In the genomic region with DNA sequence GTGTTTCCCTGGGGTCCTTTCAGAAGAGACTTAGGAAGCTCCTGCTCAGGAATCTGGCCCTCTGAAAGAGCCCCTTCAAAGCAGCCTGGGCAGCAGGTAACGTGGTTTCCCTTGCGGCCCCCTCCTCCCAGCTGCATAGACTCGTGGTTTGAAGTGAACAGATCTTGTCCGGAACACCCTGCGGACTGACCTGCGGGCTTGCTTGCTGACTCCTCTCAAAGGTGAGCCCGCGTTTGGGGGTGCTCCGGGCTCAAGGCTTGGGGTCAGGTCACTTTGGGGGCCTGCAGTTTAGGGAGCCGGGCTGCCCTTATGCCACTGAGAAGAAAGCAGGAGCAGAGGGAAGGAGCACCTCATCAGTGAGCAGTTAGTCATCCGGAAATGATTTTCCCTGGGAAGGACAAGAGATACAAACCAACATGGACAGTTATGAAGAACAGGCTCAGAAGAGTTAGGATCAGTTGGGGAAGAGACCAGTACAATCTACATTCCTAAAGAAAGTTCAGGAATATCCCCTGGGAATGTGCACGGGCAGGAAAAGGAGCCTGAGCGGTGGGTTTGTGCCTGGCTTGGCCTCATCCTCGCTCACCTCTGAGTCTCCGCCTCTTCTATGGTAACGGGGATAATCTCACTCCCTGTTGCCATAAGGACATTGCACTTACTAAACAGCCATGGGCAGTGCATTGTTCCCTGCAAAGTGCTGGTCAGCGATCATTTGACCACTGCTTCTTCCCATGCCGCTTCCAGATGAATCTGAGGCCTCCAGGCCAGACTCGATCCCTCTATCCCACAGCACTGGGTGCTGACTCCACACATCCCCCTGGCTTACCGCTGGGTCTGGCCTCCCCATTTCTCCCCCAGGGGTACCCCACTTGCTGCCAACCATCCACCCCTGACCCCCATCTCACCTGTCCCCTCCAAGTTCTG, we compare ENCODE assay signal across 13 cellular contexts. TPM values are rescaled to one million over a fixed set of nuclear protein-coding genes. Genes with fewer than 3 reads are reported as not detected.
DNase-seq lines count a peak whose midpoint lies in the region; ATAC-seq, FAIRE-seq and TF ChIP-seq lines count a peak whose summit lies in the region.
"Had no signal": no experiment of that assay in that cellular context is flagged by ENCODE, and none has a peak within 500 bp of the region (broad histone marks: within the 10 kb centered on the region; RNA-seq: fewer than 3 reads in every experiment).

No MANE protein-coding gene starts in this region.

- intact Hi-C loops in CD4-positive, alpha-beta memory T cell (cut with micrococcal nuclease) = no loop called here
- intact Hi-C loops in IMR-90 (cut with micrococcal nuclease) = no loop called here
- intact Hi-C loops in posterior vena cava (cut with DNase I) = loop anchor here in 1 of 2 donors (10.0 kb wide), 1 partner anchor 62 kb away; no protein-coding TSS in a partner anchor

- H3K23ac ChIP-seq in IMR-90 (ENCODE audit: low read depth, low read length) = 0 out of 2 replicates have a peak overlapping the region, but pooled peaks have one; percentile 48
- H3K23ac ChIP-seq in H1 (ENCODE audit: insufficient read length) = no peak overlapping the region

- no peak for DNase-seq in CD4-positive, alpha-beta memory T cell
- DNase-seq in IMR-90 = no peak
- no peak for DNase-seq in H1 (ENCODE audit: low read depth in 1 of 2, low spot score in 2 of 2)
- peak; percentile 58 for DNase-seq in posterior vena cava (ENCODE audit: low spot score)
- DNase-seq in NCI-H2196 (lab: John Stamatoyannopoulos, UW; ENCODE audit: unreplicated experiment) = no peak
- no peak for DNase-seq in UCSD-AML1 (lab: John Stamatoyannopoulos, UW; ENCODE audit: unreplicated experiment)
- DNase-seq in H54 (ENCODE audit: insufficient read length, low spot score) = no peak
- DNase-seq: activated B cell treated with CpG ODN at 0.5 μM for 24 hours; activated naive CD8-positive, alpha-beta T cell treated with anti-CD3 and anti-CD28 coated beads, Interleukin-2, amount 10 ng/mL, durations not matched to agents 7 days and 5 days; naive B cell; stimulated activated CD4-positive, alpha-beta T cell treated with anti-CD3 and anti-CD28 coated beads, Interleukin-15, amount 100 ng/mL, for 24 hours; stimulated activated naive CD8-positive, alpha-beta T cell treated with anti-CD3 and anti-CD28 coated beads, Interleukin-15, amount 100 ng/mL, for 72 hours had no signal

- TF ChIP-seq EP300 in H1 (IDR thresholded peaks at IDR 0.05; ENCODE audit: borderline replicate concordance in 1 of 2, low read depth in 2 of 2, low read length in 2 of 2) = no peak

- H2AK9ac ChIP-seq in IMR-90 (replicated peaks; ENCODE audit: low read depth, low read length, poor library complexity) = peak overlapping the region; percentile 73

- H3K79me1 ChIP-seq in IMR-90 (ENCODE audit: low read depth in 1 of 2, low read length in 2 of 2) (peaks cover 16 to 65% of the 10 kb centered on the region in 2 experiments), H1 (ENCODE audit: low read depth, low read length) (peaks cover 9% of the 10 kb centered on the region)

- peak overlapping the region; percentile 82 for H3K4ac ChIP-seq in IMR-90 (ENCODE audit: low read depth, low read length)
- no peak overlapping the region for H3K4ac ChIP-seq in H1 (replicated peaks; ENCODE audit: insufficient read length, low read depth, low read length)

- peak overlapping the region; percentile 40 to 92 (median 81) for H3K27ac Mint-ChIP-seq in CD4-positive, alpha-beta memory T cell
- H3K27ac Mint-ChIP-seq: activated B cell treated with CpG ODN at 0.5 μM for 24 hours; activated naive CD8-positive, alpha-beta T cell treated with anti-CD3 and anti-CD28 coated beads, Interleukin-2, amount 10 ng/mL, durations not matched to agents 7 days and 5 days; naive B cell; stimulated activated naive CD8-positive, alpha-beta T cell treated with anti-CD3 and anti-CD28 coated beads, Interleukin-15, amount 100 ng/mL, for 72 hours had no signal

- peak overlapping the region; percentile 51; the same call in 1 of the 3 replicates for H2BK15ac ChIP-seq in IMR-90 (ENCODE audit: low read depth, low read length)
- H2BK15ac ChIP-seq in H1 (ENCODE audit: low read length) = no peak overlapping the region

- H3K4me1 Mint-ChIP-seq in CD4-positive, alpha-beta memory T cell = peaks cover 39 to 80% (median 54%) of the 10 kb centered on the region in 4 donors

- H2AK5ac ChIP-seq in IMR-90 (ENCODE audit: low read depth, low read length) (peak overlapping the region; percentile 70), H1 (ENCODE audit: low read depth, low read length) (no peak overlapping the region)

- H3K9ac ChIP-seq in IMR-90 (ENCODE audit: low read depth, low read length) (no peak overlapping the region), H1 (replicated peaks in 1 of 4; ENCODE audit: extremely low read depth in 1 of 4, low read depth in 3 of 4, low read length in 3 of 4) (no peak overlapping the region)

- peaks cover 68% of the 10 kb centered on the region for H3K4me1 ChIP-seq in CD4-positive, alpha-beta memory T cell (ENCODE audit: insufficient read depth, low read length)
- H3K4me1 ChIP-seq in IMR-90 (ENCODE audit: control insufficient read depth, insufficient read depth, low read length) = peaks cover 49% of the 10 kb centered on the region
- H3K4me1 ChIP-seq in H1 (replicated peaks in 1 of 4; ENCODE audit: control insufficient read depth in 3 of 4, insufficient read depth in 4 of 4, low read length in 3 of 4) = peaks cover 8 to 30% (median 23%) of the 10 kb centered on the region in 4 experiments

- no peaks in the 10 kb centered on the region; the same call in 1 of the 2 replicates for H3K23me2 ChIP-seq in H1 (ENCODE audit: low read depth, low read length)

- H3K56ac ChIP-seq in IMR-90 (ENCODE audit: extremely low read depth, insufficient read depth, low read length) (no peak overlapping the region), H1 (replicated peaks; ENCODE audit: insufficient read length, low read depth, low read length) (no peak overlapping the region)

- H2BK20ac ChIP-seq in IMR-90 (ENCODE audit: low read depth, low read length) (peak overlapping the region; percentile 49), H1 (ENCODE audit: low read length) (no peak overlapping the region)

- no TSS peak for BruUV-seq in IMR-90 (replicated peaks; lab: Mats Ljungman, UMichigan)

- no peaks in the 10 kb centered on the region for H3K27me3 ChIP-seq in CD4-positive, alpha-beta memory T cell (ENCODE audit: insufficient read depth, low read length)
- H3K27me3 ChIP-seq in IMR-90 (ENCODE audit: control insufficient read depth, insufficient read depth, low read length) = no peaks in the 10 kb centered on the region
- no peaks in the 10 kb centered on the region for H3K27me3 ChIP-seq in H1 (replicated peaks in 1 of 4; ENCODE audit: control insufficient read depth in 3 of 4, extremely low read depth in 1 of 4, insufficient read depth in 3 of 4, low read length in 3 of 4)

- H3K36me3 ChIP-seq in CD4-positive, alpha-beta memory T cell (ENCODE audit: insufficient read depth, low read length) = no peaks in the 10 kb centered on the region
- no peaks in the 10 kb centered on the region; the same call in 1 of the 2 replicates for H3K36me3 ChIP-seq in IMR-90 (ENCODE audit: control insufficient read depth, insufficient read depth, low read length)
- peaks cover 0 to 4% (median 0%) of the 10 kb centered on the region in 4 experiments; a peak in 2 of 8 replicates for H3K36me3 ChIP-seq in H1 (ENCODE audit: control insufficient read depth in 2 of 4, insufficient read depth in 4 of 4, low read length in 3 of 4)

- H3K36me3 Mint-ChIP-seq in CD4-positive, alpha-beta memory T cell = no peaks in the 10 kb centered on the region

- H2BK120ac ChIP-seq in IMR-90 (ENCODE audit: low read depth, low read length) (peak overlapping the region; percentile 66; the same call in 1 of the 2 replicates), H1 (replicated peaks; ENCODE audit: low read depth, low read length) (no peak overlapping the region)

- peaks cover 0 to 13% of the 10 kb centered on the region in 2 experiments; a peak in 1 of 4 replicates for H3K79me2 ChIP-seq in H1 (ENCODE audit: control insufficient read depth in 1 of 2, insufficient read depth in 2 of 2, low read length in 2 of 2)

- H2BK12ac ChIP-seq in H1 (ENCODE audit: low read depth, low read length) = no peak overlapping the region

- H3K27ac ChIP-seq in CD4-positive, alpha-beta memory T cell (ENCODE audit: low read depth, low read length) = peak overlapping the region; percentile 15
- H3K27ac ChIP-seq in IMR-90 (ENCODE audit: insufficient read depth, low read length) (peak overlapping the region; percentile 59; the same call in 1 of the 2 replicates), H1 (ENCODE audit: low read depth, low read length) (0 out of 2 replicates have a peak overlapping the region, but pooled peaks have one; percentile 4)

- TF ChIP-seq CTCF in IMR-90 (conservative IDR thresholded peaks at IDR 0.05; ENCODE audit: low read depth, low read length) = no peak
- no peak for TF ChIP-seq CTCF in H1 (IDR thresholded peaks at IDR 0.05; ENCODE audit: control extremely low read depth in 1 of 3, insufficient read depth in 1 of 3, low read depth in 1 of 3, low read length in 3 of 3)

- H4K91ac ChIP-seq in IMR-90 (ENCODE audit: insufficient read depth, low read depth, low read length) (no peak overlapping the region), H1 (replicated peaks; ENCODE audit: insufficient read length, low read length) (no peak overlapping the region)

- H4K20me1 ChIP-seq in IMR-90 (ENCODE audit: insufficient read depth, low read length) (peaks cover 7% of the 10 kb centered on the region), H1 (replicated peaks in 1 of 2; ENCODE audit: control insufficient read depth in 1 of 2, insufficient read depth in 2 of 2, low read length in 2 of 2) (peaks cover 3 to 9% of the 10 kb centered on the region in 2 experiments)

- peak overlapping the region; percentile 47 for H2AFZ ChIP-seq in IMR-90 (replicated peaks; ENCODE audit: low read length, poor library complexity)
- H2AFZ ChIP-seq in H1 (ENCODE audit: low read length) = no peak overlapping the region

- in situ Hi-C loops in IMR-90 (cut with MboI; ENCODE audit: low sequenced_read_pairs) = loop anchor here (5.0 kb wide), 1 partner anchor 104 kb away; no protein-coding TSS in a partner anchor

- TF ChIP-seq POLR2A in IMR-90 (IDR thresholded peaks at IDR 0.05; ENCODE audit: low read depth, low read length) (no peak), H1 (IDR thresholded peaks at IDR 0.05; ENCODE audit: control extremely low read depth in 1 of 2, low read depth in 2 of 2, low read length in 2 of 2) (no peak), H54 (IDR thresholded peaks at IDR 0.05; ENCODE audit: low read depth, low read length) (no peak)

- H3K9me3 Mint-ChIP-seq in CD4-positive, alpha-beta memory T cell = peaks cover 0 to 3% (median 0%) of the 10 kb centered on the region in 8 donors

- H3K18ac ChIP-seq in IMR-90 (ENCODE audit: low read depth, low read length) = peak overlapping the region; percentile 52; the same call in 1 of the 2 replicates
- H3K18ac ChIP-seq in H1 (ENCODE audit: extremely low read depth, low read length) = no peak overlapping the region

- TF ChIP-seq RAD21 in IMR-90 (IDR thresholded peaks at IDR 0.05; ENCODE audit: low read length) = no peak
- no peak for TF ChIP-seq RAD21 in H1 (IDR thresholded peaks at IDR 0.05 in 1 of 2, conservative IDR thresholded peaks at IDR 0.05 in 1 of 2; ENCODE audit: low read depth in 2 of 2, low read length in 2 of 2)

- FAIRE-seq in H1 (lab: Jason Lieb, UNC) (no peak), H54 (lab: Jason Lieb, UNC) (no peak)

- H3K27me3 Mint-ChIP-seq in CD4-positive, alpha-beta memory T cell = peaks cover 0 to 1% of the 10 kb centered on the region in 2 donors
- H3K27me3 Mint-ChIP-seq: activated naive CD8-positive, alpha-beta T cell treated with anti-CD3 and anti-CD28 coated beads, Interleukin-2, amount 10 ng/mL, durations not matched to agents 7 days and 5 days had no signal

- ATAC-seq in IMR-90 (ENCODE audit: low read depth) (no peak), GM18873 (IDR thresholded peaks at IDR 0.05; ENCODE audit: low FRiP score, unreplicated experiment) (no peak)
- ATAC-seq: stimulated activated naive CD8-positive, alpha-beta T cell treated with anti-CD3 and anti-CD28 coated beads, Interleukin-15, amount 100 ng/mL, for 72 hours had no signal

- no peaks in the 10 kb centered on the region for H3K9me3 ChIP-seq in CD4-positive, alpha-beta memory T cell (ENCODE audit: control insufficient read depth in 1 of 2, low read length in 2 of 2)
- no peaks in the 10 kb centered on the region for H3K9me3 ChIP-seq in IMR-90 (ENCODE audit: control insufficient read depth, insufficient read depth, low read length)
- no peaks in the 10 kb centered on the region for H3K9me3 ChIP-seq in H1 (ENCODE audit: insufficient read depth in 2 of 2, low read depth in 1 of 2, low read length in 1 of 2)

- H2BK5ac ChIP-seq in IMR-90 (ENCODE audit: low read depth, low read length, poor library complexity, severe bottlenecking) (peak overlapping the region; percentile 20), H1 (ENCODE audit: low read depth, low read length) (0 out of 2 replicates have a peak overlapping the region, but pooled peaks have one; percentile 12)

- CTCF ChIA-PET in CD4-positive, alpha-beta memory T cell (lab: Charles Lee; ENCODE audit: partially characterized antibody) = interaction anchor here (0.6 to 7.5 kb wide), 5 partner anchors 26 to 242 kb away, joined by 3 to 254 read pairs (median 6); partner anchors contain the start of gene ZNRF1
- CTCF ChIA-PET in IMR-90 (lab: Yijun Ruan, JAX) = no interaction called here
- CTCF ChIA-PET in H1 (lab: Charles Lee; ENCODE audit: partially characterized antibody) = interaction anchor here (1.0 to 16.3 kb wide), 5 partner anchors 17 to 397 kb away, joined by 3 to 171 read pairs (median 8); partner anchors contain the start of gene ZNRF1

- POLR2A ChIA-PET in CD4-positive, alpha-beta memory T cell (lab: Charles Lee; ENCODE audit: partially characterized antibody) = interaction anchor here (1.0 to 1.8 kb wide), 4 partner anchors 10 to 108 kb away, joined by 3 to 5 read pairs (median 3); partner anchors contain the start of gene ZNRF1
- POLR2A ChIA-PET in IMR-90 (lab: Charles Lee; ENCODE audit: unreplicated experiment) = interaction anchor here (0.6 kb wide), 1 partner anchor 18 kb away, joined by 6 read pairs; no protein-coding TSS in a partner anchor
- POLR2A ChIA-PET in H1 (lab: Charles Lee; ENCODE audit: partially characterized antibody) = interaction anchor here (1.8 to 6.0 kb wide), 5 partner anchors 8 to 16 kb away, joined by 4 to 42 read pairs (median 8); partner anchors contain the start of gene LDHD

- WGBS in IMR-90 (ENCODE audit: extremely low coverage in 2 of 2, insufficient read length in 1 of 2), 2 experiments = 95% methylated on average over 7 of the region's 20 CpGs; no CpG with 5 or more reads in 1 of the 2 experiments
- WGBS in H1 (ENCODE audit: extremely low coverage in 1 of 2, insufficient coverage in 1 of 2, insufficient read length in 1 of 2, insufficient replicate concordance in 2 of 2, low coverage in 1 of 2, low lambda C conversion rate in 2 of 2, missing lambda C conversion rate in 1 of 2), 2 experiments = 89% methylated on average over 20 of the region's 20 CpGs; no CpG with 5 or more reads in 1 of the 2 experiments

- H3K4me3 ChIP-seq in CD4-positive, alpha-beta memory T cell (ENCODE audit: low read length in 2 of 2) = no peak overlapping the region
- H3K4me3 ChIP-seq in IMR-90 (ENCODE audit: insufficient read depth, low read depth, low read length) (no peak overlapping the region), H1 (ENCODE audit: extremely low read depth in 1 of 4, insufficient read depth in 2 of 4, low read depth in 3 of 4, low read length in 4 of 4) (no peak overlapping the region)

- peak overlapping the region in 1 of 2 experiments; percentile 46; a peak in 1 of 4 replicates for H4K8ac ChIP-seq in IMR-90 (ENCODE audit: low read depth in 2 of 2, low read length in 2 of 2)
- H4K8ac ChIP-seq in H1 (ENCODE audit: extremely low read depth, insufficient read depth, low read length) = peak overlapping the region; percentile 75

- H3K14ac ChIP-seq in IMR-90 (replicated peaks; ENCODE audit: low read depth, low read length) (peak overlapping the region; percentile 65; the same call in 1 of the 2 replicates), H1 (ENCODE audit: insufficient read length) (no peak overlapping the region)

- H4K5ac ChIP-seq in IMR-90 (ENCODE audit: low read depth, low read length) = peak overlapping the region; percentile 27; the same call in 1 of the 2 replicates
- H4K5ac ChIP-seq in H1 (ENCODE audit: insufficient read length, low read depth, low read length) = no peak overlapping the region

- dilution Hi-C loops in IMR-90 (cut with HindIII; ENCODE audit: low sequenced_read_pairs, unreplicated experiment) = no loop called here

- H3K4me2 ChIP-seq in IMR-90 (ENCODE audit: low read depth, low read length) (peak overlapping the region; percentile 32; the same call in 1 of the 2 replicates), H1 (ENCODE audit: insufficient read depth in 1 of 2, low read depth in 2 of 2, low read length in 2 of 2) (no peak overlapping the region)

- peak overlapping the region in 6 of 8 donors; percentile 26 to 64 (median 45) for H3K4me3 Mint-ChIP-seq in CD4-positive, alpha-beta memory T cell
- H3K4me3 Mint-ChIP-seq: activated B cell treated with CpG ODN at 0.5 μM for 24 hours; activated naive CD8-positive, alpha-beta T cell treated with anti-CD3 and anti-CD28 coated beads, Interleukin-2, amount 10 ng/mL, durations not matched to agents 7 days and 5 days; naive B cell had no signal

- peaks cover 25% of the 10 kb centered on the region for H3K9me1 ChIP-seq in IMR-90 (ENCODE audit: insufficient read depth, low read length)

RNA-seq across cellular contexts. Expression of gene LDHD, which starts 10.0 kb away (rescaled TPM):
- total RNA-seq in CD4-positive, alpha-beta memory T cell = under 1 TPM; 0.17 to 0.20 TPM
- under 1 TPM in 1 of 2 donors, not detected in 1; 0.09 TPM for polyA plus RNA-seq in CD4-positive, alpha-beta memory T cell
- total RNA-seq in IMR-90 (2012; rRNA removed) (under 0.01 TPM in 1 of 2 replicates, not detected in the other), posterior vena cava (1 to 10 TPM in 1 of 2 donors, under 1 TPM in 1; 0.52 to 2.3 TPM)
- polyA plus RNA-seq in IMR-90 (2012; rRNA removed) (0.23 and 0.26 TPM in 2 replicates), H1 (2011; rRNA removed) (18.2 and 43.1 TPM in 2 replicates)
- 0.16 and 0.29 TPM in 2 replicates for polyA plus RNA-seq in IMR-90 (2012; cell fraction: cytosol; rRNA removed)
- 0.78 and 1.1 TPM in 2 replicates for polyA plus RNA-seq in IMR-90 (2012; cell fraction: nucleus; rRNA removed; ENCODE audit: low replicate concordance)
- 14.7 and 14.9 TPM in 2 replicates for total RNA-seq in H1 (2021; fragmentation: NEBNext Ultra II Directional; extraction: Animal tissue kit (Norgen Biotek cat#: 25700))
- polyA plus RNA-seq in H1 (2011; cell fraction: cytosol; rRNA removed) = 35.2 TPM
- 71.5 TPM for polyA plus RNA-seq in H1 (2011; cell fraction: nucleus; rRNA removed)
- polyA plus RNA-seq in H1 (2012, experiment 1 of 2) = 7.7 to 14.3 TPM (median 11.1 TPM) in 4 replicates
- 8.7 TPM for polyA plus RNA-seq in H1 (2012, experiment 2 of 2)
- polyA plus RNA-seq in H1 (2013, experiment 1 of 2) = 1.8 TPM
- polyA plus RNA-seq in H1 (2013, experiment 2 of 2) = 1.2 TPM
- polyA minus RNA-seq in H1 (2011; rRNA and poly(A)+ RNA removed) = 6.8 and 8.6 TPM in 2 replicates
- polyA minus RNA-seq in H1 (2011; cell fraction: cytosol; rRNA and poly(A)+ RNA removed) = 18.0 TPM
- 38.5 TPM for polyA minus RNA-seq in H1 (2011; cell fraction: nucleus; rRNA and poly(A)+ RNA removed)
- total RNA-seq: activated B cell treated with CpG ODN at 0.5 μM for 24 hours; activated naive CD8-positive, alpha-beta T cell treated with anti-CD3 and anti-CD28 coated beads, Interleukin-2, amount 10 ng/mL, durations not matched to agents 7 days and 5 days had no signal

RNA-seq across cellular contexts. Expression of gene ZFP1, which starts 41.7 kb away (rescaled TPM):
- total RNA-seq in CD4-positive, alpha-beta memory T cell = 10 to 100 TPM; 11.7 to 13.4 TPM
- polyA plus RNA-seq in CD4-positive, alpha-beta memory T cell = 10 to 100 TPM; 18.4 to 22.3 TPM
- total RNA-seq in IMR-90 (2012; rRNA removed) (16.0 and 16.9 TPM in 2 replicates), posterior vena cava (10 to 100 TPM in 1 of 2 donors, 1 to 10 TPM in 1; 9.1 to 10.2 TPM)
- polyA plus RNA-seq in IMR-90 (2012; rRNA removed) (3.7 and 3.8 TPM in 2 replicates), H1 (2011; rRNA removed) (2.2 and 4.0 TPM in 2 replicates)
- polyA plus RNA-seq in IMR-90 (2012; cell fraction: cytosol; rRNA removed) = 1.3 and 1.8 TPM in 2 replicates
- polyA plus RNA-seq in IMR-90 (2012; cell fraction: nucleus; rRNA removed; ENCODE audit: low replicate concordance) = 0.61 and 2.5 TPM in 2 replicates
- 11.2 and 12.2 TPM in 2 replicates for total RNA-seq in H1 (2021; fragmentation: NEBNext Ultra II Directional; extraction: Animal tissue kit (Norgen Biotek cat#: 25700))
- polyA plus RNA-seq in H1 (2011; cell fraction: cytosol; rRNA removed) = 4.0 TPM
- polyA plus RNA-seq in H1 (2011; cell fraction: nucleus; rRNA removed) = 4.3 TPM
- polyA plus RNA-seq in H1 (2012, experiment 1 of 2) = 5.4 to 6.7 TPM (median 5.6 TPM) in 4 replicates
- polyA plus RNA-seq in H1 (2012, experiment 2 of 2) = 0.64 TPM
- polyA plus RNA-seq in H1 (2013, experiment 1 of 2) = 5.5 TPM
- polyA plus RNA-seq in H1 (2013, experiment 2 of 2) = 5.5 TPM
- polyA minus RNA-seq in H1 (2011; rRNA and poly(A)+ RNA removed) = 9.4 and 15.2 TPM in 2 replicates
- 12.6 TPM for polyA minus RNA-seq in H1 (2011; cell fraction: cytosol; rRNA and poly(A)+ RNA removed)
- 19.2 TPM for polyA minus RNA-seq in H1 (2011; cell fraction: nucleus; rRNA and poly(A)+ RNA removed)

Comparison
In these comparisons a context has a peak if more than half of its experiments do, and no peak if none do; other contexts are left out.
1. H3K27ac ChIP-seq: peak in every context shown above with its lines; median percentile 59 in IMR-90; 15 in CD4-positive, alpha-beta memory T cell; 4 in H1.